ENCODE assay signal across 13 cellular contexts in the genomic region with DNA sequence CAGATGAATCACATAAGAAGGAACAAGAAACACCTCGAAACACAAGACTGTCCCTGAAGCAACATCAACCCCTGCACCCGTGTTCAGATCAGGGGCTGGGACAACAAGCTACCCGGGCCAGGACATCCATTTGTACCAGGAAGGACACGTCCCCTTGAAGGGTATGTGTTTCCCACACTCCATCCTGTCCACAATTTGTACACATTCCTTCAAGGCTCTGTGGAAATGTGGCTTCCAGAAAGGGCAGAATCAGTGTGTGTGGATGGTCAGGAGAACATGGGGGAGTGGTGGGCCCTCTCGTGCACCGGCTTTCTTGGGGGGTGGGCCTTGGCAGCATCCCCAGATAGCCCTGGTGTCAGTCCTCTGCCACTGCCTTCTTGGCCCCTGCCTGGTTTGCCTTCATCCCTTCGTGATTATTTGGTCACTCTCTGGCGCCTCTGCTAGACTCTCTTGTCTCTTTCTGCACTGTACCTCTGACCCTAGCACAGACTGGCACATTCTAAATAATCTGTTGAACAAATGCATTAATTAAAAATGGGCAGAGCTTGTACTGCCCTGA. TPM values are rescaled to one million over a fixed set of nuclear protein-coding genes. Genes with fewer than 3 reads are reported as not detected.
"Had no signal": no experiment of that assay in that cellular context is flagged by ENCODE, and none has a peak within 500 bp of the region (broad histone marks: within the 10 kb centered on the region; RNA-seq: fewer than 3 reads in every experiment).

No MANE protein-coding gene starts in this region.

- ATAC-seq: activated T-helper 17 cell treated with anti-CD3 and anti-CD28 coated beads, Interleukin-2, amount 50 U/mL, for 72 hours; stimulated activated effector memory CD8-positive, alpha-beta T cell treated with anti-CD3 and anti-CD28 coated beads, Interleukin-12 subunit alpha, Interleukin-12 subunit beta, amount 100 ng/mL, for 72 hours had no signal

- H3K9me3 ChIP-seq: pancreas, tibial nerve had no signal

- H3K4me3 ChIP-seq: pancreas, smooth muscle cell, tibial nerve had no signal

- H3K27me3 ChIP-seq: pancreas, tibial nerve had no signal

- DNase-seq: activated CD4-positive, alpha-beta T cell treated with anti-CD3 and anti-CD28 coated beads, Interleukin-2, amount 10 ng/mL, durations not matched to agents 7 days and 5 days; activated CD4-positive, CD25-positive, alpha-beta regulatory T cell; activated CD8-positive, alpha-beta memory T cell treated with anti-CD3 and anti-CD28 coated beads for 24 hours; activated naive CD4-positive, alpha-beta T cell treated with anti-CD3 and anti-CD28 coated beads for 36 hours; central memory CD4-positive, alpha-beta T cell; effector memory CD4-positive, alpha-beta T cell; T-helper 2 cell had no signal

- FAIRE-seq: pancreas had no signal

- H3K27ac ChIP-seq: epithelial cell of prostate, pancreas, tibial nerve had no signal

RNA-seq across cellular contexts. Expression of a gene that starts 10.3 kb away (rescaled TPM):
- total RNA-seq: activated CD4-positive, alpha-beta T cell treated with anti-CD3 and anti-CD28 coated beads, Interleukin-2, amount 10 ng/mL, durations not matched to agents 7 days and 5 days had no signal
